In genomic region chr18:45325791-45326190, GRCh38 we compare ENCODE assay signal across 21 cellular contexts.
"Had no signal": no experiment of that assay in that cellular context is flagged by ENCODE, and none has a peak within 500 bp of the region (broad histone marks: within the 10 kb centered on the region; RNA-seq: fewer than 3 reads in every experiment).

No MANE protein-coding gene starts in this region.

- H3K9me3 Mint-ChIP-seq: activated B cell treated with CpG ODN at 0.5 μM for 24 hours; activated CD4-positive, alpha-beta memory T cell treated with anti-CD3 and anti-CD28 coated beads, Interleukin-2, amount 10 ng/mL, durations not matched to agents 7 days and 5 days; activated naive CD8-positive, alpha-beta T cell treated with anti-CD3 and anti-CD28 coated beads, Interleukin-2, amount 10 ng/mL, durations not matched to agents 7 days and 5 days; activated T-helper 17 cell treated with anti-CD3 and anti-CD28 coated beads, Interleukin-2, amount 50 U/mL, for 72 hours had no signal

- H3K36me3 ChIP-seq: tibial artery had no signal

- DNase-seq: activated B cell treated with CpG ODN at 0.5 μM for 24 hours; activated CD4-positive, alpha-beta memory T cell treated with anti-CD3 and anti-CD28 coated beads, Interleukin-2, amount 10 ng/mL, durations not matched to agents 7 days and 5 days; activated CD4-positive, alpha-beta T cell treated with anti-CD3 and anti-CD28 coated beads for 4 hours; activated CD8-positive, alpha-beta memory T cell treated with anti-CD3 and anti-CD28 coated beads, Interleukin-2, amount 10 ng/mL, durations not matched to agents 7 days and 5 days; activated naive CD4-positive, alpha-beta T cell; activated naive CD8-positive, alpha-beta T cell treated with anti-CD3 and anti-CD28 coated beads, Interleukin-2, amount 10 ng/mL, durations not matched to agents 7 days and 5 days; activated T-cell treated with anti-CD3 and anti-CD28 coated beads, Interleukin-2, amount 50 U/mL, for 1 hour; amygdala; body of pancreas; dorsolateral prefrontal cortex; foreskin fibroblast; hippocampal formation; left ventricle myocardium superior; natural killer cell; stimulated activated naive CD4-positive, alpha-beta T cell; substantia nigra; T-helper 1 cell; T-helper 9 cell; tibial artery had no signal

- H3K4me3 ChIP-seq: body of pancreas, dorsolateral prefrontal cortex, tibial artery had no signal

- H3K9me3 ChIP-seq: body of pancreas, tibial artery had no signal

- H3K27me3 Mint-ChIP-seq: activated CD4-positive, alpha-beta memory T cell treated with anti-CD3 and anti-CD28 coated beads, Interleukin-2, amount 10 ng/mL, durations not matched to agents 7 days and 5 days had no signal

- H3K4me3 Mint-ChIP-seq: activated B cell treated with CpG ODN at 0.5 μM for 24 hours; activated CD4-positive, alpha-beta memory T cell treated with anti-CD3 and anti-CD28 coated beads, Interleukin-2, amount 10 ng/mL, durations not matched to agents 7 days and 5 days; activated CD8-positive, alpha-beta memory T cell treated with anti-CD3 and anti-CD28 coated beads, Interleukin-2, amount 10 ng/mL, durations not matched to agents 7 days and 5 days; activated naive CD8-positive, alpha-beta T cell treated with anti-CD3 and anti-CD28 coated beads, Interleukin-2, amount 10 ng/mL, durations not matched to agents 7 days and 5 days; activated T-helper 17 cell treated with anti-CD3 and anti-CD28 coated beads, Interleukin-2, amount 50 U/mL, for 72 hours; natural killer cell had no signal

- H3K4me1 Mint-ChIP-seq: activated B cell treated with CpG ODN at 0.5 μM for 24 hours; activated CD4-positive, alpha-beta memory T cell treated with anti-CD3 and anti-CD28 coated beads, Interleukin-2, amount 10 ng/mL, durations not matched to agents 7 days and 5 days; activated CD8-positive, alpha-beta memory T cell treated with anti-CD3 and anti-CD28 coated beads, Interleukin-2, amount 10 ng/mL, durations not matched to agents 7 days and 5 days; activated naive CD8-positive, alpha-beta T cell treated with anti-CD3 and anti-CD28 coated beads, Interleukin-2, amount 10 ng/mL, durations not matched to agents 7 days and 5 days; activated T-helper 17 cell treated with anti-CD3 and anti-CD28 coated beads, Interleukin-2, amount 50 U/mL, for 72 hours; natural killer cell had no signal

- H3K27ac ChIP-seq: body of pancreas, epithelial cell of prostate had no signal

- H3K27me3 ChIP-seq: body of pancreas, tibial artery had no signal

- ATAC-seq: activated CD8-positive, alpha-beta memory T cell treated with anti-CD3 and anti-CD28 coated beads, Interleukin-2, amount 10 ng/mL, durations not matched to agents 7 days and 5 days; activated T-helper 17 cell treated with anti-CD3 and anti-CD28 coated beads, Interleukin-2, amount 50 U/mL, for 72 hours; body of pancreas; left ventricle myocardium superior; natural killer cell had no signal

- H3K36me3 Mint-ChIP-seq: activated CD8-positive, alpha-beta memory T cell treated with anti-CD3 and anti-CD28 coated beads, Interleukin-2, amount 10 ng/mL, durations not matched to agents 7 days and 5 days; activated naive CD8-positive, alpha-beta T cell treated with anti-CD3 and anti-CD28 coated beads, Interleukin-2, amount 10 ng/mL, durations not matched to agents 7 days and 5 days; natural killer cell had no signal

- H3K27ac Mint-ChIP-seq: activated B cell treated with CpG ODN at 0.5 μM for 24 hours; activated CD4-positive, alpha-beta memory T cell treated with anti-CD3 and anti-CD28 coated beads, Interleukin-2, amount 10 ng/mL, durations not matched to agents 7 days and 5 days; activated CD8-positive, alpha-beta memory T cell treated with anti-CD3 and anti-CD28 coated beads, Interleukin-2, amount 10 ng/mL, durations not matched to agents 7 days and 5 days; activated naive CD8-positive, alpha-beta T cell treated with anti-CD3 and anti-CD28 coated beads, Interleukin-2, amount 10 ng/mL, durations not matched to agents 7 days and 5 days; activated T-helper 17 cell treated with anti-CD3 and anti-CD28 coated beads, Interleukin-2, amount 50 U/mL, for 72 hours; natural killer cell had no signal
